1 cellular context compared by ENCODE assay signal in genomic region chr20:55099251-55099650, GRCh38.
TF ChIP-seq lines count a peak whose summit lies in the region.

No MANE protein-coding gene starts in this region.

TF ChIP-seq in HepG2, 621 proteins besides CTCF, POLR2A, EP300 and RAD21 (continued from another document):
- TF ChIP-seq MAFF (IDR thresholded peaks at IDR 0.05; ENCODE audit: low read depth, low read length) = peak; percentile 75
